16 cellular contexts compared by ENCODE assay signal in the genomic region with DNA sequence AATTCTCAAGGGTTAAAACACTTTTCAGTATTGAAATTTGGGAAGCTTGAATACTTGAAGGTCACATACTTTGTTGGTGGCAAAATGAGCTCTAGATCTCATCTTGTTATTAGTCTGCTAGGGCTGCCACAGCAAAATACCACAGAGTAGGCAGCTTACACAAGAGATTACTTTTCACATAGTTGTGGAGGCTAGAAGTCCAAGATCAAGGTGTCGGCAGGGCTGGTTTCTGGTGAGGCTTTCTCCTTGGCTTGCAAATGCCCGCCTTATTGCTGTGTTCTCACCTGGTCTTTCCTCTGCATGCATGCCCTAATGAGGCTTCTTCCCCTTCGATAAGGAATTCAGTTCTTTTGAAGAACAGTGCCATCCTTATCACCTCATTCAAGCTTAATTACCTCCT.
DNase-seq lines count a peak whose midpoint lies in the region; ATAC-seq and TF ChIP-seq lines count a peak whose summit lies in the region.
"Had no signal": no experiment of that assay in that cellular context is flagged by ENCODE, and none has a peak within 500 bp of the region (broad histone marks: within the 10 kb centered on the region; RNA-seq: fewer than 3 reads in every experiment).

No MANE protein-coding gene starts in this region.

- H3K18ac ChIP-seq in mesenchymal stem cell (ENCODE audit: low read depth in 1 of 2, low read length in 2 of 2) = no peak overlapping the region

- no peak overlapping the region for H3K4me3 Mint-ChIP-seq in Calu3 (ENCODE audit: low read depth, unreplicated experiment)
- no peak overlapping the region for H3K4me3 Mint-ChIP-seq in dendritic cell treated with granulocyte-macrophage colony-stimulating factor and Interleukin-4, amounts not matched to agents 40 ng/mL and 50 ng/mL, for 4 days
- H3K4me3 Mint-ChIP-seq: CD4-positive, alpha-beta T cell; CD8-positive, alpha-beta T cell had no signal

- TF ChIP-seq CTCF in Calu3 (IDR thresholded peaks at IDR 0.05; ENCODE audit: unreplicated experiment) = no peak

- CTCF ChIA-PET in Calu3 (lab: Charles Lee) = no interaction called here

- ATAC-seq in SK-N-SH treated with all-trans-retinoic acid at 6 μM for 48 hours = no peak
- ATAC-seq: CD8-positive, alpha-beta T cell had no signal

- no peaks in the 10 kb centered on the region for H3K27me3 ChIP-seq in mesenchymal stem cell (ENCODE audit: control insufficient read depth in 1 of 2, insufficient read depth in 1 of 2, low read length in 2 of 2)
- H3K27me3 ChIP-seq: BLaER1 treated with 17β-estradiol and CSF1 and Interleukin-3, amounts not matched to agents 10 nM and 100 nM had no signal

- peak overlapping the region; percentile 44 for H2AK5ac ChIP-seq in mesenchymal stem cell (ENCODE audit: low read length, severe bottlenecking)

- intact Hi-C loops in Calu3 (cut with micrococcal nuclease; ENCODE audit: unreplicated experiment) = no loop called here
- intact Hi-C loops in dendritic cell treated with granulocyte-macrophage colony-stimulating factor and Interleukin-4, amounts not matched to agents 40 ng/mL and 50 ng/mL, for 4 days (cut with micrococcal nuclease) = no loop called here

- H3K9me3 Mint-ChIP-seq in Calu3 (ENCODE audit: low read depth, unreplicated experiment) = no peaks in the 10 kb centered on the region
- H3K9me3 Mint-ChIP-seq in dendritic cell treated with granulocyte-macrophage colony-stimulating factor and Interleukin-4, amounts not matched to agents 40 ng/mL and 50 ng/mL, for 4 days = no peaks in the 10 kb centered on the region
- H3K9me3 Mint-ChIP-seq: CD8-positive, alpha-beta T cell had no signal

- no peak overlapping the region for H2AFZ ChIP-seq in mesenchymal stem cell (ENCODE audit: low read depth, low read length)

- no peak overlapping the region for H4K8ac ChIP-seq in mesenchymal stem cell (ENCODE audit: low read length)

- peak overlapping the region; percentile 39 for H3K27ac Mint-ChIP-seq in Calu3 (ENCODE audit: unreplicated experiment)
- H3K27ac Mint-ChIP-seq in dendritic cell treated with granulocyte-macrophage colony-stimulating factor and Interleukin-4, amounts not matched to agents 40 ng/mL and 50 ng/mL, for 4 days = peak overlapping the region; percentile 45
- H3K27ac Mint-ChIP-seq: CD4-positive, alpha-beta T cell; CD8-positive, alpha-beta T cell had no signal

- no peak for DNase-seq in Calu3
- DNase-seq in mesenchymal stem cell = no peak
- no peak for DNase-seq in NCI-H345 treated with DMSO at 0.1 percent for 48 hours (lab: John Stamatoyannopoulos, UW; ENCODE audit: unreplicated experiment)
- no peak for DNase-seq in D341Med (ENCODE audit: low spot score)
- DNase-seq in SIG-M5 (lab: John Stamatoyannopoulos, UW) = no peak
- DNase-seq: 8988T; ACHN; Caco-2; CD4-positive, alpha-beta T cell; CD8-positive, alpha-beta T cell; DMS79 treated with DMSO at 0.1 percent for 48 hours; GF-D8 had no signal

- no peaks in the 10 kb centered on the region for H3K79me1 ChIP-seq in mesenchymal stem cell (replicated peaks; ENCODE audit: low read length, poor library complexity, severe bottlenecking)

- no peak overlapping the region for H2BK5ac ChIP-seq in mesenchymal stem cell (ENCODE audit: low read depth, low read length, poor library complexity, severe bottlenecking)

- H3K4me1 Mint-ChIP-seq in Calu3 (ENCODE audit: low read depth, unreplicated experiment) = peaks cover 28% of the 10 kb centered on the region
- H3K4me1 Mint-ChIP-seq in dendritic cell treated with granulocyte-macrophage colony-stimulating factor and Interleukin-4, amounts not matched to agents 40 ng/mL and 50 ng/mL, for 4 days (ENCODE audit: low read depth) = peaks cover 26% of the 10 kb centered on the region

- 100% methylated on average over 3 of the region's 3 CpGs for WGBS in mesenchymal stem cell

- H2BK12ac ChIP-seq in mesenchymal stem cell (ENCODE audit: low read length in 2 of 2) = peak overlapping the region in 1 of 2 experiments; percentile 56

- H4K91ac ChIP-seq in mesenchymal stem cell (ENCODE audit: low read length) = no peak overlapping the region

- no peak overlapping the region for H2BK120ac ChIP-seq in mesenchymal stem cell (ENCODE audit: low read depth, low read length)

- no peak overlapping the region for H3K27ac ChIP-seq in mesenchymal stem cell (ENCODE audit: low read length, poor library complexity, severe bottlenecking)
- H3K27ac ChIP-seq: BLaER1 treated with 17β-estradiol and CSF1 and Interleukin-3, amounts not matched to agents 10 nM and 100 nM; C4-2B had no signal

- H2BK15ac ChIP-seq in mesenchymal stem cell (ENCODE audit: low read depth, poor library complexity, severe bottlenecking) = no peak overlapping the region

- H3K4me3 ChIP-seq in mesenchymal stem cell (ENCODE audit: insufficient read depth in 1 of 2, low read depth in 1 of 2, low read length in 2 of 2) = no peak overlapping the region
- H3K4me3 ChIP-seq: BLaER1 treated with 17β-estradiol and CSF1 and Interleukin-3, amounts not matched to agents 10 nM and 100 nM had no signal

- no TSS peak for BruUV-seq in Calu3 (replicated peaks; lab: Mats Ljungman, UMichigan)

- no peak overlapping the region for H3K14ac ChIP-seq in mesenchymal stem cell (ENCODE audit: low read length in 2 of 2)

- H3K9me3 ChIP-seq in mesenchymal stem cell (ENCODE audit: control insufficient read depth, low read length) = peaks cover 5% of the 10 kb centered on the region

- H3K36me3 Mint-ChIP-seq in Calu3 (ENCODE audit: insufficient read depth, unreplicated experiment) = peaks cover 4% of the 10 kb centered on the region
- H3K36me3 Mint-ChIP-seq in dendritic cell treated with granulocyte-macrophage colony-stimulating factor and Interleukin-4, amounts not matched to agents 40 ng/mL and 50 ng/mL, for 4 days (ENCODE audit: low read depth) = no peaks in the 10 kb centered on the region
- H3K36me3 Mint-ChIP-seq: CD8-positive, alpha-beta T cell had no signal

- H3K4me2 ChIP-seq in mesenchymal stem cell (ENCODE audit: low read length, poor library complexity, severe bottlenecking) = no peak overlapping the region

- no peak overlapping the region for H3K4ac ChIP-seq in mesenchymal stem cell (ENCODE audit: low read depth in 1 of 2, low read length in 2 of 2)

- no peak overlapping the region for H3K9ac ChIP-seq in mesenchymal stem cell (ENCODE audit: low read length)
- H3K9ac ChIP-seq: BLaER1 treated with 17β-estradiol and CSF1 and Interleukin-3, amounts not matched to agents 10 nM and 100 nM had no signal

- no peak overlapping the region for H3K23ac ChIP-seq in mesenchymal stem cell (ENCODE audit: low read length in 2 of 2)

- H3K36me3 ChIP-seq in mesenchymal stem cell (ENCODE audit: control insufficient read depth in 1 of 2, insufficient read depth in 2 of 2, low read depth in 1 of 2, low read length in 2 of 2) = peaks cover 0 to under 1% of the 10 kb centered on the region in 2 experiments
- H3K36me3 ChIP-seq: BLaER1 treated with 17β-estradiol and CSF1 and Interleukin-3, amounts not matched to agents 10 nM and 100 nM had no signal

- peaks cover 8% of the 10 kb centered on the region for H3K4me1 ChIP-seq in mesenchymal stem cell (ENCODE audit: control insufficient read depth, insufficient read depth, low read depth, low read length)

- H3K27me3 Mint-ChIP-seq in Calu3 (ENCODE audit: unreplicated experiment) = no peaks in the 10 kb centered on the region
- no peaks in the 10 kb centered on the region for H3K27me3 Mint-ChIP-seq in dendritic cell treated with granulocyte-macrophage colony-stimulating factor and Interleukin-4, amounts not matched to agents 40 ng/mL and 50 ng/mL, for 4 days
- H3K27me3 Mint-ChIP-seq: CD4-positive, alpha-beta T cell had no signal

TF ChIP-seq in SK-N-SH treated with all-trans-retinoic acid at 6 μM for 48 hours, 23 proteins besides CTCF, POLR2A, EP300 and RAD21:
- TF ChIP-seq OSR1 (CRISPR knock-in tag; IDR thresholded peaks at IDR 0.05) = no peak
- TF ChIP-seq, protein P1, sequence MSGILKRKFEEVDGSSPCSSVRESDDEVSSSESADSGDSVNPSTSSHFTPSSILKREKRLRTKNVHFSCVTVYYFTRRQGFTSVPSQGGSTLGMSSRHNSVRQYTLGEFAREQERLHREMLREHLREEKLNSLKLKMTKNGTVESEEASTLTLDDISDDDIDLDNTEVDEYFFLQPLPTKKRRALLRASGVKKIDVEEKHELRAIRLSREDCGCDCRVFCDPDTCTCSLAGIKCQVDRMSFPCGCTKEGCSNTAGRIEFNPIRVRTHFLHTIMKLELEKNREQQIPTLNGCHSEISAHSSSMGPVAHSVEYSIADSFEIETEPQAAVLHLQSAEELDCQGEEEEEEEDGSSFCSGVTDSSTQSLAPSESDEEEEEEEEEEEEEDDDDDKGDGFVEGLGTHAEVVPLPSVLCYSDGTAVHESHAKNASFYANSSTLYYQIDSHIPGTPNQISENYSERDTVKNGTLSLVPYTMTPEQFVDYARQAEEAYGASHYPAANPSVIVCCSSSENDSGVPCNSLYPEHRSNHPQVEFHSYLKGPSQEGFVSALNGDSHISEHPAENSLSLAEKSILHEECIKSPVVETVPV (CRISPR knock-in tag; IDR thresholded peaks at IDR 0.05) = no peak
- no peak for TF ChIP-seq ZFP30 (CRISPR knock-in tag; IDR thresholded peaks at IDR 0.05)
- no peak for TF ChIP-seq CSDC2 (CRISPR knock-in tag; IDR thresholded peaks at IDR 0.05)
- TF ChIP-seq ESRRG (CRISPR knock-in tag; IDR thresholded peaks at IDR 0.05) = no peak
- TF ChIP-seq GLIS3 (CRISPR knock-in tag; IDR thresholded peaks at IDR 0.05) = no peak
- no peak for TF ChIP-seq ISL1 (CRISPR knock-in tag; IDR thresholded peaks at IDR 0.05)
- TF ChIP-seq ZNF8 (CRISPR knock-in tag; IDR thresholded peaks at IDR 0.05) = no peak
- TF ChIP-seq ZNF565 (CRISPR knock-in tag; conservative IDR thresholded peaks at IDR 0.05; ENCODE audit: low read depth) = no peak
- no peak for TF ChIP-seq SNAI2 (CRISPR knock-in tag; IDR thresholded peaks at IDR 0.05)
- TF ChIP-seq, protein P2, sequence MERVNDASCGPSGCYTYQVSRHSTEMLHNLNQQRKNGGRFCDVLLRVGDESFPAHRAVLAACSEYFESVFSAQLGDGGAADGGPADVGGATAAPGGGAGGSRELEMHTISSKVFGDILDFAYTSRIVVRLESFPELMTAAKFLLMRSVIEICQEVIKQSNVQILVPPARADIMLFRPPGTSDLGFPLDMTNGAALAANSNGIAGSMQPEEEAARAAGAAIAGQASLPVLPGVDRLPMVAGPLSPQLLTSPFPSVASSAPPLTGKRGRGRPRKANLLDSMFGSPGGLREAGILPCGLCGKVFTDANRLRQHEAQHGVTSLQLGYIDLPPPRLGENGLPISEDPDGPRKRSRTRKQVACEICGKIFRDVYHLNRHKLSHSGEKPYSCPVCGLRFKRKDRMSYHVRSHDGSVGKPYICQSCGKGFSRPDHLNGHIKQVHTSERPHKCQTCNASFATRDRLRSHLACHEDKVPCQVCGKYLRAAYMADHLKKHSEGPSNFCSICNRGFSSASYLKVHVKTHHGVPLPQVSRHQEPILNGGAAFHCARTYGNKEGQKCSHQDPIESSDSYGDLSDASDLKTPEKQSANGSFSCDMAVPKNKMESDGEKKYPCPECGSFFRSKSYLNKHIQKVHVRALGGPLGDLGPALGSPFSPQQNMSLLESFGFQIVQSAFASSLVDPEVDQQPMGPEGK (CRISPR knock-in tag; IDR thresholded peaks at IDR 0.05; ENCODE audit: borderline replicate concordance) = no peak
